In genomic region chr1:75130865-75131592, GRCh38 we compare ENCODE assay signal across 22 cellular contexts. TPM values are rescaled to one million over a fixed set of nuclear protein-coding genes. Genes with fewer than 3 reads are reported as not detected.
DNase-seq lines count a peak whose midpoint lies in the region; ATAC-seq and TF ChIP-seq lines count a peak whose summit lies in the region.
"Had no signal": no experiment of that assay in that cellular context is flagged by ENCODE, and none has a peak within 500 bp of the region (broad histone marks: within the 10 kb centered on the region; RNA-seq: fewer than 3 reads in every experiment).

No MANE protein-coding gene starts in this region.

- no peaks in the 10 kb centered on the region for H3K9me3 ChIP-seq in SK-N-SH
- no peaks in the 10 kb centered on the region for H3K9me3 ChIP-seq in iPS-18a (ENCODE audit: control insufficient read depth, low read depth, low read length)
- H3K9me3 ChIP-seq: BE2C, testis had no signal

- H3K9me3 Mint-ChIP-seq in GM23338 = peaks cover 2% of the 10 kb centered on the region; the same call in 1 of the 3 replicates
- H3K9me3 Mint-ChIP-seq in osteocyte (ENCODE audit: unreplicated experiment) = no peaks in the 10 kb centered on the region
- H3K9me3 Mint-ChIP-seq: activated naive CD8-positive, alpha-beta T cell treated with anti-CD3 and anti-CD28 coated beads, Interleukin-2, amount 50 U/mL, for 24 hours had no signal

- no peaks in the 10 kb centered on the region for H3K36me3 ChIP-seq in GM23338 (ENCODE audit: insufficient read depth)
- no peaks in the 10 kb centered on the region for H3K36me3 ChIP-seq in SK-N-SH (replicated peaks in 1 of 2; ENCODE audit: control insufficient read depth in 1 of 2, insufficient read depth in 2 of 2, low read length in 1 of 2)
- no peaks in the 10 kb centered on the region for H3K36me3 ChIP-seq in iPS-18a (ENCODE audit: control insufficient read depth, low read depth, low read length)
- H3K36me3 ChIP-seq: BE2C, gastroesophageal sphincter had no signal

- CTCF ChIA-PET in SK-N-SH (lab: Yijun Ruan, JAX) = interaction anchor here (0.6 to 2.9 kb wide), 16 partner anchors 12 to 483 kb away, joined by 3 to 13 read pairs (median 4); no protein-coding TSS in a partner anchor

- TF ChIP-seq EP300 in SK-N-SH (IDR thresholded peaks at IDR 0.05; ENCODE audit: borderline replicate concordance in 1 of 2, low read depth in 1 of 2, low read length in 1 of 2) = no peak

- no peaks in the 10 kb centered on the region for H4K20me1 ChIP-seq in GM23338 (replicated peaks; ENCODE audit: insufficient read depth)
- H4K20me1 ChIP-seq in SK-N-SH (ENCODE audit: insufficient read depth) = no peaks in the 10 kb centered on the region

- H3K27ac Mint-ChIP-seq in GM23338 (no peak overlapping the region), osteocyte (ENCODE audit: unreplicated experiment) (no peak overlapping the region)
- H3K27ac Mint-ChIP-seq: activated naive CD8-positive, alpha-beta T cell treated with anti-CD3 and anti-CD28 coated beads, Interleukin-2, amount 50 U/mL, for 24 hours had no signal

- peak overlapping the region; percentile 81 for H3K4me2 ChIP-seq in GM23338
- no peak overlapping the region for H3K4me2 ChIP-seq in SK-N-SH

- POLR2A ChIA-PET in SK-N-SH (lab: Yijun Ruan, JAX) = no interaction called here

- H2AFZ ChIP-seq in GM23338 (peak overlapping the region; percentile 60), SK-N-SH (ENCODE audit: low read depth) (no peak overlapping the region)

- H3K27ac ChIP-seq in GM23338 (ENCODE audit: low read depth) = no peak overlapping the region
- H3K27ac ChIP-seq in SK-N-SH (ENCODE audit: low read depth in 2 of 2, low read length in 1 of 2) = no peak overlapping the region
- no peak overlapping the region for H3K27ac ChIP-seq in iPS-18a (ENCODE audit: low read length)
- H3K27ac ChIP-seq: gastroesophageal sphincter, testis had no signal

- H3K4me3 ChIP-seq in GM23338 (peak overlapping the region; percentile 75), SK-N-SH (ENCODE audit: low read depth in 2 of 2, low read length in 1 of 2) (no peak overlapping the region; a peak in 1 of 4 replicates), iPS-18a (ENCODE audit: low read length) (peak overlapping the region; percentile 64)
- H3K4me3 ChIP-seq: gastroesophageal sphincter, lung, testis had no signal

- ATAC-seq in GM23338 (peak; percentile 58), GM18873 (IDR thresholded peaks at IDR 0.05; ENCODE audit: low FRiP score, unreplicated experiment) (no peak), GM19455 (IDR thresholded peaks at IDR 0.05; ENCODE audit: unreplicated experiment) (no peak)
- ATAC-seq: activated naive CD8-positive, alpha-beta T cell treated with anti-CD3 and anti-CD28 coated beads, Interleukin-2, amount 50 U/mL, for 24 hours; gastroesophageal sphincter had no signal

- H3K4me1 Mint-ChIP-seq in GM23338 = peaks cover 71% of the 10 kb centered on the region
- H3K4me1 Mint-ChIP-seq in osteocyte (ENCODE audit: unreplicated experiment) = peaks cover 30% of the 10 kb centered on the region

- TF ChIP-seq CTCF in GM23338 (conservative IDR thresholded peaks at IDR 0.05; ENCODE audit: low read depth in 2 of 2) (peak in 1 of 2 experiments; percentile 38; a peak in 2 of 4 replicates), SK-N-SH (IDR thresholded peaks at IDR 0.05) (no peak), osteocyte (IDR thresholded peaks at IDR 0.05) (no peak)

- H3K9ac ChIP-seq in SK-N-SH (no peak overlapping the region), iPS-18a (ENCODE audit: low read length) (no peak overlapping the region)

- TF ChIP-seq RAD21 in SK-N-SH (IDR thresholded peaks at IDR 0.05; ENCODE audit: low read length) = no peak

- H3K4me1 ChIP-seq in GM23338 (ENCODE audit: insufficient read depth) (peaks cover 67% of the 10 kb centered on the region), SK-N-SH (ENCODE audit: control insufficient read depth in 1 of 2, insufficient read depth in 2 of 2, low read depth in 1 of 2, low read length in 1 of 2) (peaks cover 0 to 15% of the 10 kb centered on the region in 2 experiments; a peak in 2 of 4 replicates), iPS-18a (ENCODE audit: control insufficient read depth, low read depth, low read length) (peaks cover 55% of the 10 kb centered on the region)
- H3K4me1 ChIP-seq: BE2C, testis had no signal

- H3K27me3 ChIP-seq in GM23338 (ENCODE audit: insufficient read depth) = peaks cover 100% of the 10 kb centered on the region
- peaks cover 92% of the 10 kb centered on the region for H3K27me3 ChIP-seq in SK-N-SH (ENCODE audit: insufficient read depth)
- peaks cover 98% of the 10 kb centered on the region for H3K27me3 ChIP-seq in iPS-18a (ENCODE audit: control insufficient read depth, insufficient read depth, low read length)

- no peaks in the 10 kb centered on the region for H3K79me2 ChIP-seq in GM23338 (replicated peaks; ENCODE audit: insufficient read depth)
- H3K79me2 ChIP-seq in SK-N-SH (ENCODE audit: insufficient read depth) = no peaks in the 10 kb centered on the region

- H3K27me3 Mint-ChIP-seq in GM23338 (ENCODE audit: insufficient read depth, low read depth, poor library complexity) (peaks cover 94% of the 10 kb centered on the region), osteocyte (ENCODE audit: unreplicated experiment) (peaks cover 91% of the 10 kb centered on the region)

- peaks cover 24% of the 10 kb centered on the region for H3F3A ChIP-seq in GM23338 (replicated peaks; ENCODE audit: low read depth)
- H3F3A ChIP-seq in SK-N-SH (replicated peaks; ENCODE audit: insufficient read depth) = peaks cover 8% of the 10 kb centered on the region

- no peaks in the 10 kb centered on the region; the same call in 1 of the 2 replicates for H3K9me2 ChIP-seq in GM23338 (ENCODE audit: insufficient read depth)
- H3K9me2 ChIP-seq in SK-N-SH = no peaks in the 10 kb centered on the region

- peak; percentile 76 for DNase-seq in GM23338 (ENCODE audit: low spot score)
- DNase-seq in SK-N-SH = peak; percentile 63
- DNase-seq in osteocyte (ENCODE audit: extremely low spot score, unreplicated experiment) = peak; percentile 80
- DNase-seq in D341Med (ENCODE audit: low spot score) = no peak
- no peak for DNase-seq in NK-92 (lab: John Stamatoyannopoulos, UW; ENCODE audit: unreplicated experiment)
- DNase-seq: activated naive CD8-positive, alpha-beta T cell treated with anti-CD3 and anti-CD28 coated beads, Interleukin-2, amount 50 U/mL, for 24 hours; BE2C; dermis blood vessel endothelial cell; GF-D8; naive B cell; NCI-H187 treated with DMSO at 0.1 percent for 48 hours; SHP77; T-helper 2 cell; testis had no signal

- H3K36me3 Mint-ChIP-seq in GM23338 (ENCODE audit: low read depth) (no peaks in the 10 kb centered on the region), osteocyte (ENCODE audit: unreplicated experiment) (no peaks in the 10 kb centered on the region)

- H3K4me3 Mint-ChIP-seq in GM23338 = peak overlapping the region; percentile 83
- no peak overlapping the region for H3K4me3 Mint-ChIP-seq in osteocyte (ENCODE audit: unreplicated experiment)
- H3K4me3 Mint-ChIP-seq: activated naive CD8-positive, alpha-beta T cell treated with anti-CD3 and anti-CD28 coated beads, Interleukin-2, amount 50 U/mL, for 24 hours; naive B cell had no signal

- 24% methylated on average over 35 of the region's 38 CpGs for WGBS in SK-N-SH (ENCODE audit: low lambda C conversion rate)

TF ChIP-seq in GM23338, 12 proteins besides CTCF, POLR2A, EP300 and RAD21:
- TF ChIP-seq STAT1 (IDR thresholded peaks at IDR 0.05; ENCODE audit: unreplicated experiment) (no peak), EZH2phosphoT487 (IDR thresholded peaks at IDR 0.05; ENCODE audit: unreplicated experiment) (peak; percentile 64), EZH2 (IDR thresholded peaks at IDR 0.05; ENCODE audit: low read depth, unreplicated experiment) (peak; percentile 86)
TF ChIP-seq in GM23338: peak in this region for 2.

TF ChIP-seq in SK-N-SH, 30 proteins besides CTCF, POLR2A, EP300 and RAD21:
- TF ChIP-seq ELF1 (IDR thresholded peaks at IDR 0.05) = no peak
- TF ChIP-seq POLR2AphosphoS5 (IDR thresholded peaks at IDR 0.05; ENCODE audit: low read depth, low read length) = no peak
- no peak for TF ChIP-seq RCOR1 (IDR thresholded peaks at IDR 0.05; ENCODE audit: low read length)
- no peak for TF ChIP-seq MXI1 (IDR thresholded peaks at IDR 0.05; ENCODE audit: low read depth, low read length)
- TF ChIP-seq JUND (IDR thresholded peaks at IDR 0.05) = no peak

RNA-seq across cellular contexts. Expression of gene LHX8, which starts 3.2 kb away (rescaled TPM):
- total RNA-seq in GM23338 (2014; rRNA removed; shearing (Covaris generic)) = 0.27 and 0.73 TPM in 2 replicates
- polyA plus RNA-seq in GM23338 (2016; fragmentation: Nextera tagmentation; extraction: Ambion mirVana) (0.68 and 0.77 TPM in 2 replicates), SK-N-SH (2012; rRNA removed) (0.19 and 0.30 TPM in 2 replicates)
- 0.20 and 0.22 TPM in 2 replicates for polyA plus RNA-seq in SK-N-SH (2012; cell fraction: cytosol; rRNA removed)
- polyA plus RNA-seq in SK-N-SH (2012; cell fraction: nucleus; rRNA removed) = 0.54 TPM in 2 replicates
- total RNA-seq in osteocyte = not detected in 2 replicates
- total RNA-seq: dermis blood vessel endothelial cell, epithelial cell of proximal tubule, gastroesophageal sphincter, lung, OCI-LY7, posterior vena cava had no signal
- polyA plus RNA-seq: lung had no signal

Comparison
In these comparisons a context has a peak if more than half of its experiments do, and no peak if none do; other contexts are left out.
1. DNase-seq: peak in GM23338 (single experiment), SK-N-SH (single experiment) and osteocyte (single experiment); none in D341Med (single experiment) and NK-92 (single experiment).
2. H3K4me3 ChIP-seq: peak in GM23338 (single experiment) and iPS-18a (single experiment); none in SK-N-SH (0 of 2).